ENCODE assay signal across 16 cellular contexts in the genomic region with DNA sequence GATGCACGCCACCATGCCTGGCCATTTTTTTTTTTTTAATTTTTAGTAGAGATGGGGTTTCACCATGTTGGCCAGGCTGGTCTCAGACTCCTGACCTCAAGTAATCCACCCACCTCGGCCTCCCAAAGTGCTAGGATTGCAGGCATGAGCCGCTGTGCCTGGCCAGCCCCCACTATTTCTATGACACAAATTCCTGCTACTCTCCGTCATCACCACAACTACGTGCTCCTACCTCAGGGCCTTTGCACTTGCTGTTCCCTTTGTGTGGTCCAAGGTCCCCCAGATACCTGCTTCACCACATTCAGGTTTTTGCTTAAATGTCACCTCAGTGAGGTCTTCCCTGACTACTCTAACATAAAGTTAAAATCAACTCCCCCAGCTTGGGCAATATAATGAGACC. TPM values are rescaled to one million over a fixed set of nuclear protein-coding genes. Genes with fewer than 3 reads are reported as not detected.
DNase-seq lines count a peak whose midpoint lies in the region; ATAC-seq, FAIRE-seq and TF ChIP-seq lines count a peak whose summit lies in the region.
"Had no signal": no experiment of that assay in that cellular context is flagged by ENCODE, and none has a peak within 500 bp of the region (broad histone marks: within the 10 kb centered on the region; RNA-seq: fewer than 3 reads in every experiment).

No MANE protein-coding gene starts in this region.

- TF ChIP-seq POLR2A in A549 (IDR thresholded peaks at IDR 0.05; ENCODE audit: low read length) = no peak
- TF ChIP-seq POLR2A in esophagus muscularis mucosa (IDR thresholded peaks at IDR 0.05; ENCODE audit: low read depth) = no peak

- H2AFZ ChIP-seq in astrocyte (ENCODE audit: low read depth, low read length) = no peak overlapping the region

- no peak for TF ChIP-seq RAD21 in A549 (conservative IDR thresholded peaks at IDR 0.05 in 1 of 2, IDR thresholded peaks at IDR 0.05 in 1 of 2)

- H3K4me1 ChIP-seq in A549 = peaks cover 42% of the 10 kb centered on the region
- H3K4me1 ChIP-seq in astrocyte (ENCODE audit: insufficient read depth, low read length) = peaks cover 8% of the 10 kb centered on the region
- peaks cover 15 to 29% (median 25%) of the 10 kb centered on the region in 4 donors for H3K4me1 ChIP-seq in esophagus muscularis mucosa
- H3K4me1 ChIP-seq: BLaER1 had no signal

- H3K36me3 ChIP-seq in astrocyte (ENCODE audit: insufficient read depth, low read length) = no peaks in the 10 kb centered on the region
- no peaks in the 10 kb centered on the region for H3K36me3 ChIP-seq in esophagus muscularis mucosa
- H3K36me3 ChIP-seq: BLaER1 had no signal

- WGBS in A549 (ENCODE audit: missing lambda C conversion rate) = 82% methylated on average over 5 of the region's 5 CpGs
- WGBS in esophagus muscularis mucosa = 92% methylated on average over 5 of the region's 5 CpGs

- H3K4me3 Mint-ChIP-seq in Calu3 (ENCODE audit: low read depth, unreplicated experiment) = no peak overlapping the region
- no peak overlapping the region for H3K4me3 Mint-ChIP-seq in astrocyte (ENCODE audit: unreplicated experiment)
- H3K4me3 Mint-ChIP-seq: CD8-positive, alpha-beta T cell; GM23338; H9 had no signal

- H3K4me3 ChIP-seq in A549 (no peak overlapping the region), astrocyte (ENCODE audit: insufficient read depth, low read depth, low read length) (no peak overlapping the region), esophagus muscularis mucosa (no peak overlapping the region)
- H3K4me3 ChIP-seq: BLaER1, GM12878, GM23338 had no signal

- BruUV-seq in Calu3 (replicated peaks; lab: Mats Ljungman, UMichigan) = no TSS peak

- CTCF ChIA-PET in A549 (lab: Yijun Ruan, JAX) = interaction anchor here (0.5 to 27.5 kb wide), 46 partner anchors 8 to 605 kb away, joined by 3 to 1085 read pairs (median 4); partner anchors contain the start of gene UBE2V1
- CTCF ChIA-PET in Calu3 (lab: Charles Lee) = interaction anchor here (0.7 to 1.0 kb wide), 4 partner anchors 82 to 390 kb away, joined by 3 to 4 read pairs (median 3); no protein-coding TSS in a partner anchor

- H3K27ac Mint-ChIP-seq in Calu3 (ENCODE audit: unreplicated experiment) (peak overlapping the region; percentile 51), astrocyte (ENCODE audit: unreplicated experiment) (peak overlapping the region; percentile 84)
- H3K27ac Mint-ChIP-seq: CD4-positive, CD25-positive, alpha-beta regulatory T cell; CD8-positive, alpha-beta T cell; GM23338; H9 had no signal

- ATAC-seq in A549 (no peak), HG02870 (IDR thresholded peaks at IDR 0.05; ENCODE audit: unreplicated experiment) (no peak)

- H3K9me3 Mint-ChIP-seq in Calu3 (ENCODE audit: low read depth, unreplicated experiment) (no peaks in the 10 kb centered on the region), astrocyte (ENCODE audit: unreplicated experiment) (peaks cover 2% of the 10 kb centered on the region)
- H3K9me3 Mint-ChIP-seq: CD4-positive, CD25-positive, alpha-beta regulatory T cell; CD8-positive, alpha-beta T cell; GM23338; H9 had no signal

- no peak overlapping the region for H3K9ac ChIP-seq in astrocyte (ENCODE audit: low read length)
- H3K9ac ChIP-seq: BLaER1 had no signal

- peaks cover 20% of the 10 kb centered on the region for H3K36me3 Mint-ChIP-seq in Calu3 (ENCODE audit: insufficient read depth, unreplicated experiment)
- peaks cover 4% of the 10 kb centered on the region for H3K36me3 Mint-ChIP-seq in astrocyte (ENCODE audit: low read depth, unreplicated experiment)
- H3K36me3 Mint-ChIP-seq: CD4-positive, CD25-positive, alpha-beta regulatory T cell; CD8-positive, alpha-beta T cell had no signal

- DNase-seq in A549 (ENCODE audit: low read depth in 1 of 2, low spot score in 1 of 2) (no peak), Calu3 (no peak), astrocyte (ENCODE audit: low read depth) (no peak), esophagus muscularis mucosa (ENCODE audit: extremely low spot score) (peak; percentile 70), NCI-H82 treated with DMSO at 0.1 percent for 48 hours (lab: John Stamatoyannopoulos, UW; ENCODE audit: unreplicated experiment) (no peak), islet precursor cell (no peak)

- no peaks in the 10 kb centered on the region for H3K27me3 ChIP-seq in astrocyte (ENCODE audit: insufficient read depth, low read length)
- H3K27me3 ChIP-seq in esophagus muscularis mucosa = no peaks in the 10 kb centered on the region
- H3K27me3 ChIP-seq: BLaER1 had no signal

- POLR2A ChIA-PET in A549 (lab: Yijun Ruan, JAX) = no interaction called here

- FAIRE-seq in A549 (lab: Jason Lieb, UNC) (no peak), astrocyte (lab: Jason Lieb, UNC) (no peak)
- FAIRE-seq: D721Med had no signal

- no peaks in the 10 kb centered on the region for H4K20me1 ChIP-seq in astrocyte (ENCODE audit: insufficient read depth, low read length)
- H4K20me1 ChIP-seq: BLaER1 had no signal

- H3K4me1 Mint-ChIP-seq in Calu3 (ENCODE audit: low read depth, unreplicated experiment) (peaks cover 26% of the 10 kb centered on the region), astrocyte (ENCODE audit: low read depth, unreplicated experiment) (no peaks in the 10 kb centered on the region)

- H3K4me2 ChIP-seq in A549 (no peak overlapping the region), astrocyte (ENCODE audit: low read length) (no peak overlapping the region)
- H3K4me2 ChIP-seq: BLaER1, GM23338 had no signal

- H3K9me3 ChIP-seq in A549 = no peaks in the 10 kb centered on the region
- no peaks in the 10 kb centered on the region for H3K9me3 ChIP-seq in astrocyte (ENCODE audit: insufficient read depth, low read depth, low read length)
- no peaks in the 10 kb centered on the region for H3K9me3 ChIP-seq in esophagus muscularis mucosa
- H3K9me3 ChIP-seq: BLaER1, Caco-2 had no signal

- H3K27ac ChIP-seq in A549 = peak overlapping the region; percentile 97 to 98; a peak in 5 of 6 replicates
- H3K27ac ChIP-seq in astrocyte (ENCODE audit: low read depth, low read length) = no peak overlapping the region
- H3K27ac ChIP-seq in esophagus muscularis mucosa (replicated peaks in 1 of 4) = no peak overlapping the region
- H3K27ac ChIP-seq: BLaER1, C4-2B had no signal

- TF ChIP-seq EP300 in A549 (IDR thresholded peaks at IDR 0.05) = no peak
- no peak for TF ChIP-seq EP300 in esophagus muscularis mucosa (IDR thresholded peaks at IDR 0.05)

- H3K79me2 ChIP-seq in astrocyte (ENCODE audit: insufficient read depth, low read length) = no peaks in the 10 kb centered on the region

- TF ChIP-seq CTCF in A549 (IDR thresholded peaks at IDR 0.05) (no peak), Calu3 (IDR thresholded peaks at IDR 0.05; ENCODE audit: unreplicated experiment) (no peak), astrocyte (IDR thresholded peaks at IDR 0.05; ENCODE audit: insufficient read depth, low read depth, low read length) (no peak), esophagus muscularis mucosa (IDR thresholded peaks at IDR 0.05) (no peak)

- intact Hi-C loops in Calu3 (cut with micrococcal nuclease; ENCODE audit: unreplicated experiment) = loop anchor here (5.0 kb wide), 1 partner anchor 197 kb away; no protein-coding TSS in a partner anchor
- intact Hi-C loops in esophagus muscularis mucosa (cut with DNase I) = loop anchor here (5.0 to 10.0 kb wide), 2 partner anchors 392 to 559 kb away; no protein-coding TSS in a partner anchor

- H3K27me3 Mint-ChIP-seq in Calu3 (ENCODE audit: unreplicated experiment) (no peaks in the 10 kb centered on the region), astrocyte (ENCODE audit: low read depth, unreplicated experiment) (peaks cover 10% of the 10 kb centered on the region)

TF ChIP-seq in A549, 52 proteins besides CTCF, POLR2A, EP300 and RAD21 (continues in another document):
- TF ChIP-seq HOXB13 (CRISPR knock-in tag; IDR thresholded peaks at IDR 0.05; ENCODE audit: low read depth) (no peak), CEBPB (IDR thresholded peaks at IDR 0.05) (no peak), ZC3H11A (IDR thresholded peaks at IDR 0.05) (no peak), HDAC2 (IDR thresholded peaks at IDR 0.05) (no peak), HOXA7 (CRISPR knock-in tag; IDR thresholded peaks at IDR 0.05) (no peak), NPAS2 (CRISPR knock-in tag; IDR thresholded peaks at IDR 0.05; ENCODE audit: borderline replicate concordance) (no peak), PHF8 (IDR thresholded peaks at IDR 0.05; ENCODE audit: borderline replicate concordance, low read depth) (no peak), NR3C1 (IDR thresholded peaks at IDR 0.05) (no peak), CHD4 (IDR thresholded peaks at IDR 0.05; ENCODE audit: borderline replicate concordance) (no peak), RCOR1 (IDR thresholded peaks at IDR 0.05; ENCODE audit: low read depth, low read length) (no peak), FOXS1 (CRISPR knock-in tag; IDR thresholded peaks at IDR 0.05) (no peak), CBX2 (IDR thresholded peaks at IDR 0.05; ENCODE audit: borderline replicate concordance, low read depth) (no peak), SREBF2 (IDR thresholded peaks at IDR 0.05) (no peak), EHMT2 (IDR thresholded peaks at IDR 0.05; ENCODE audit: low read depth) (no peak)
- TF ChIP-seq, protein P1, sequence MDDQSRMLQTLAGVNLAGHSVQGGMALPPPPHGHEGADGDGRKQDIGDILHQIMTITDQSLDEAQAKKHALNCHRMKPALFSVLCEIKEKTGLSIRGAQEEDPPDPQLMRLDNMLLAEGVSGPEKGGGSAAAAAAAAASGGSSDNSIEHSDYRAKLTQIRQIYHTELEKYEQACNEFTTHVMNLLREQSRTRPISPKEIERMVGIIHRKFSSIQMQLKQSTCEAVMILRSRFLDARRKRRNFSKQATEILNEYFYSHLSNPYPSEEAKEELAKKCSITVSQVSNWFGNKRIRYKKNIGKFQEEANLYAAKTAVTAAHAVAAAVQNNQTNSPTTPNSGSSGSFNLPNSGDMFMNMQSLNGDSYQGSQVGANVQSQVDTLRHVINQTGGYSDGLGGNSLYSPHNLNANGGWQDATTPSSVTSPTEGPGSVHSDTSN (IDR thresholded peaks at IDR 0.05) = no peak

RNA-seq across cellular contexts. Expression of gene CEBPB, which starts 5.2 kb away (rescaled TPM):
- polyA plus RNA-seq in A549 (2011; rRNA removed) = 35.9 and 45.4 TPM in 2 replicates
- polyA plus RNA-seq in A549 (2012; cell fraction: cytosol; rRNA removed) = 71.1 and 106 TPM in 2 replicates
- 82.9 and 128 TPM in 2 replicates for polyA plus RNA-seq in A549 (2012; cell fraction: nucleus; rRNA removed)
- polyA plus RNA-seq in A549 (2017; fragmentation: RNase III; extraction: RNeasy Plus Mini Kit Qiagen cat#74134 plus additional on column Dnase treatment) = 58.9 to 74.0 TPM (median 66.6 TPM) in 3 replicates
- polyA minus RNA-seq in A549 (2011; rRNA and poly(A)+ RNA removed) = 18.3 and 20.0 TPM in 2 replicates
- total RNA-seq in Calu3 (2022) = 137 and 147 TPM in 2 replicates
- 33.8 and 34.6 TPM in 2 replicates for total RNA-seq in astrocyte
- 100 to 1,000 TPM; 105 to 195 (median 144) TPM for total RNA-seq in esophagus muscularis mucosa

RNA-seq across cellular contexts. Expression of gene PEDS1, which starts 31.9 kb away (rescaled TPM):
- polyA plus RNA-seq in A549 (2011; rRNA removed) (24.5 and 33.5 TPM in 2 replicates), A549 (2017; fragmentation: RNase III; extraction: RNeasy Plus Mini Kit Qiagen cat#74134 plus additional on column Dnase treatment) (23.1 to 26.5 TPM (median 25.8 TPM) in 3 replicates)
- 42.2 and 62.3 TPM in 2 replicates for polyA plus RNA-seq in A549 (2012; cell fraction: cytosol; rRNA removed)
- 37.3 and 53.0 TPM in 2 replicates for polyA plus RNA-seq in A549 (2012; cell fraction: nucleus; rRNA removed)
- polyA minus RNA-seq in A549 (2011; rRNA and poly(A)+ RNA removed) = 59.2 and 69.8 TPM in 2 replicates
- total RNA-seq in Calu3 (2022) (36.0 and 37.5 TPM in 2 replicates), astrocyte (41.6 and 44.1 TPM in 2 replicates), esophagus muscularis mucosa (10 to 100 TPM; 22.2 to 50.3 (median 30.7) TPM)

Comparison
In these comparisons a context has a peak if more than half of its experiments do, and no peak if none do; other contexts are left out.
1. H3K27ac ChIP-seq: peak in A549 (2 of 2); none in astrocyte (single experiment) and esophagus muscularis mucosa (0 of 4).